In the genomic region with DNA sequence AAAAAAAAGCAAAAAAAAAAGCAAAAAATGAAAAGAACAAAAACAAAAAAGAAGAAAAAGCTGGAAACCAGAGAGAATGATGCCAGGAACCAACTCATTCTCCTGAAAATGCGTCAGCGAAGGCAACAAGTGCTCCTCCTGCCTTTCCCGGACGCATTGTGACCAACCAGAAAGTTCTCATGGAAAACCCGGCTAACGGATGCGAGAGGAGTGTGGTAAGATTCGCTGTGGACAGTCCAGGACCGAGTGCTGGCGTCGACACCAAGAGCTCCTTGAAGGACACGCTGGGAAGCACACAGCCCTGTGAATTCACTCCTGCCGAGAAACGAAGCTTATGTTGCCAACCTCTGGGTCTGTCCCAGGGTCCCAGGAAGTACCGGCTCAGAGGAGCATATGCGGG, we compare ENCODE assay signal across 18 cellular contexts. TPM values are rescaled to one million over a fixed set of nuclear protein-coding genes. Genes with fewer than 3 reads are reported as not detected.
DNase-seq lines count a peak whose midpoint lies in the region; ATAC-seq and TF ChIP-seq lines count a peak whose summit lies in the region.
"Had no signal": no experiment of that assay in that cellular context is flagged by ENCODE, and none has a peak within 500 bp of the region (broad histone marks: within the 10 kb centered on the region; RNA-seq: fewer than 3 reads in every experiment).

No MANE protein-coding gene starts in this region.

- peaks cover 8 to 22% of the 10 kb centered on the region in 2 donors for H3K36me3 Mint-ChIP-seq in CD14-positive monocyte
- H3K36me3 Mint-ChIP-seq in H9 (ENCODE audit: insufficient read depth in 1 of 3, low read depth in 3 of 3): peaks cover 0 to 4% (median 0%) of the 10 kb centered on the region in 3 experiments; a peak in 2 of 7 replicates

- no TSS peak for BruUV-seq in OCI-LY7 (replicated peaks; lab: Mats Ljungman, UMichigan)

- POLR2A ChIA-PET in OCI-LY7 (lab: Charles Lee): interaction anchor here (0.7 kb wide), 1 partner anchor 55 kb away, joined by 4 read pairs; no protein-coding TSS in a partner anchor

- H4K5ac ChIP-seq in H9 (ENCODE audit: insufficient read length, low read depth, low read length): no peak overlapping the region

- H3K23ac ChIP-seq in H9 (ENCODE audit: insufficient read length, low read depth, low read length): no peak overlapping the region

- H3K56ac ChIP-seq in H9 (ENCODE audit: insufficient read length, low read depth, low read length): no peak overlapping the region

- H3K36me3 ChIP-seq in OCI-LY7 (ENCODE audit: insufficient read depth, low read length): no peaks in the 10 kb centered on the region
- H3K36me3 ChIP-seq in MM.1S (replicated peaks; ENCODE audit: insufficient read depth, low read length): no peaks in the 10 kb centered on the region

- 0 out of 2 replicates have a peak, but pooled peaks cover 5% of the 10 kb centered on the region for H3F3A ChIP-seq in MM.1S (ENCODE audit: insufficient read depth, low read length)

- H3K79me2 ChIP-seq in H9 (ENCODE audit: insufficient read depth, low read length) (no peaks in the 10 kb centered on the region), OCI-LY7 (ENCODE audit: insufficient read depth, low read depth, low read length) (no peaks in the 10 kb centered on the region), MM.1S (ENCODE audit: low read length) (no peaks in the 10 kb centered on the region)

- no peak overlapping the region for H2BK15ac ChIP-seq in H9 (ENCODE audit: low read depth, low read length)

- H3K9me3 ChIP-seq in H9 (ENCODE audit: control insufficient read depth, low read depth, low read length) (no peaks in the 10 kb centered on the region), OCI-LY7 (ENCODE audit: low read length) (no peaks in the 10 kb centered on the region), MM.1S (replicated peaks; ENCODE audit: insufficient read depth, low read length) (no peaks in the 10 kb centered on the region)
- H3K9me3 ChIP-seq: Caco-2 had no signal

- H3K4me1 ChIP-seq in H9 (ENCODE audit: insufficient read depth, low read length) (peaks cover 4% of the 10 kb centered on the region; the same call in 1 of the 2 replicates), OCI-LY7 (ENCODE audit: insufficient read depth, low read length, poor library complexity, severe bottlenecking) (peaks cover 40% of the 10 kb centered on the region), MM.1S (ENCODE audit: low read length) (0 out of 2 replicates have a peak, but pooled peaks cover 5% of the 10 kb centered on the region)
- H3K4me1 ChIP-seq: Caco-2 had no signal

- ATAC-seq in sciatic nerve: no peak
- ATAC-seq: activated naive CD8-positive, alpha-beta T cell treated with anti-CD3 and anti-CD28 coated beads, Interleukin-2, amount 50 U/mL, for 24 hours had no signal

- no peak overlapping the region for H4K91ac ChIP-seq in H9 (ENCODE audit: insufficient read length, low read depth, low read length)

- no peak overlapping the region; the same call in 1 of the 2 replicates for H3K14ac ChIP-seq in H9 (ENCODE audit: insufficient read depth, low read length)

- H3K4me3 ChIP-seq in fibroblast of mammary gland (ENCODE audit: control insufficient read depth, low read depth, low read length) (no peak overlapping the region), OCI-LY7 (ENCODE audit: low read depth, low read length, poor library complexity, severe bottlenecking) (no peak overlapping the region), MM.1S (ENCODE audit: low read length) (no peak overlapping the region)
- H3K4me3 ChIP-seq: dorsolateral prefrontal cortex had no signal

- DNase-seq in CD14-positive monocyte (ENCODE audit: low spot score): no peak
- peak; percentile 36 for DNase-seq in H9
- peak; percentile 81 for DNase-seq in fibroblast of mammary gland (ENCODE audit: low read depth)
- peak; percentile 47 for DNase-seq in sciatic nerve (ENCODE audit: low spot score)
- no peak for DNase-seq in NCI-H1436 treated with DMSO at 0.1 percent for 48 hours (lab: John Stamatoyannopoulos, UW)
- no peak for DNase-seq in NCI-H345 (lab: John Stamatoyannopoulos, UW)
- DNase-seq in OCI-LY7 (ENCODE audit: low spot score): no peak
- DNase-seq in MM.1S: no peak
- DNase-seq: activated CD4-positive, CD25-positive, alpha-beta regulatory T cell treated with anti-CD3 and anti-CD28 coated beads, Interleukin-2, amount 50 U/mL, for 72 hours; activated naive CD8-positive, alpha-beta T cell treated with anti-CD3 and anti-CD28 coated beads, Interleukin-2, amount 50 U/mL, for 24 hours; Caco-2; erythroblast; NCI-H146; stimulated activated CD4-positive, alpha-beta T cell treated with anti-CD3 and anti-CD28 coated beads, Interleukin-1b, Interleukin-23, amount 100 ng/mL, for 48 hours; stimulated activated naive CD4-positive, alpha-beta T cell treated with Interleukin-2 at 50 U/mL for 16 hours had no signal

- H3K4me1 Mint-ChIP-seq in CD14-positive monocyte (peaks cover 80% of the 10 kb centered on the region), H9 (peaks cover 31 to 41% of the 10 kb centered on the region in 2 experiments)

- no peaks in the 10 kb centered on the region for H3K9me2 ChIP-seq in OCI-LY7 (ENCODE audit: insufficient read depth, low read length)
- no peaks in the 10 kb centered on the region for H3K9me2 ChIP-seq in MM.1S (replicated peaks; ENCODE audit: insufficient read depth, low read length)

- WGBS in H9 (ENCODE audit: extremely low coverage, insufficient read length, low lambda C conversion rate): no CpG with 5 or more reads among the region's 16 CpGs

- no peaks in the 10 kb centered on the region for H3K23me2 ChIP-seq in H9 (ENCODE audit: insufficient read length, low read depth, low read length, poor library complexity, severe bottlenecking)

- TF ChIP-seq CTCF in CD14-positive monocyte (IDR thresholded peaks at IDR 0.05) (no peak), H9 (conservative IDR thresholded peaks at IDR 0.05) (no peak), fibroblast of mammary gland (conservative IDR thresholded peaks at IDR 0.05; ENCODE audit: control insufficient read depth, insufficient read depth, low read depth, low read length) (no peak), OCI-LY7 (conservative IDR thresholded peaks at IDR 0.05; ENCODE audit: low read length) (no peak), MM.1S (IDR thresholded peaks at IDR 0.05; ENCODE audit: low read length) (no peak)

- no peak overlapping the region for H2BK5ac ChIP-seq in H9 (ENCODE audit: insufficient read length, low read length)

- H3K4ac ChIP-seq in H9 (ENCODE audit: low read depth, low read length): no peak overlapping the region

- H3K27me3 ChIP-seq in H9 (ENCODE audit: insufficient read depth, low read length) (peaks cover 9% of the 10 kb centered on the region; the same call in 1 of the 2 replicates), MM.1S (replicated peaks; ENCODE audit: insufficient read depth, low read length) (peaks cover 72% of the 10 kb centered on the region)

- intact Hi-C loops in CD14-positive monocyte (cut with micrococcal nuclease): loop anchor here in 1 of 2 donors (5.0 kb wide), 2 partner anchors 34 to 41 kb away; no protein-coding TSS in a partner anchor
- intact Hi-C loops in sciatic nerve (cut with DNase I): no loop called here
- intact Hi-C loops in OCI-LY7 (cut with micrococcal nuclease; ENCODE audit: unreplicated experiment): no loop called here

- H3K27me3 Mint-ChIP-seq in CD14-positive monocyte (ENCODE audit: low read depth in 3 of 3): peaks cover 29 to 38% (median 33%) of the 10 kb centered on the region in 3 donors
- peaks cover 59% of the 10 kb centered on the region for H3K27me3 Mint-ChIP-seq in H9 (ENCODE audit: low read depth)

- H4K20me1 ChIP-seq in H9 (ENCODE audit: control insufficient read depth, insufficient read depth, insufficient read length) (no peaks in the 10 kb centered on the region), OCI-LY7 (ENCODE audit: insufficient read depth, low read length) (no peaks in the 10 kb centered on the region), MM.1S (ENCODE audit: insufficient read depth, low read length) (no peaks in the 10 kb centered on the region)

- H3K4me3 Mint-ChIP-seq in CD14-positive monocyte: peak overlapping the region; percentile 37 to 78
- no peak overlapping the region for H3K4me3 Mint-ChIP-seq in H9
- H3K4me3 Mint-ChIP-seq: activated naive CD8-positive, alpha-beta T cell treated with anti-CD3 and anti-CD28 coated beads, Interleukin-2, amount 50 U/mL, for 24 hours; B cell had no signal

- H3K18ac ChIP-seq in H9 (ENCODE audit: insufficient read length, low read depth, low read length): no peak overlapping the region

- CTCF ChIA-PET in OCI-LY7 (lab: Charles Lee; ENCODE audit: unreplicated experiment): interaction anchor here (1.6 kb wide), 1 partner anchor 208 kb away, joined by 3 read pairs; no protein-coding TSS in a partner anchor

- H2AFZ ChIP-seq in H9 (ENCODE audit: low read length) (no peak overlapping the region), OCI-LY7 (ENCODE audit: low read length) (no peak overlapping the region), MM.1S (ENCODE audit: low read length) (no peak overlapping the region)

- H3K9me3 Mint-ChIP-seq in CD14-positive monocyte: peaks cover 0 to 4% (median 0%) of the 10 kb centered on the region in 7 donors
- H3K9me3 Mint-ChIP-seq in H9: peaks cover 6 to 7% of the 10 kb centered on the region in 2 experiments
- H3K9me3 Mint-ChIP-seq: activated naive CD8-positive, alpha-beta T cell treated with anti-CD3 and anti-CD28 coated beads, Interleukin-2, amount 50 U/mL, for 24 hours; activated T-helper 2 cell treated with anti-CD3 and anti-CD28 coated beads, Interferon-gamma antibody, Interleukin-2, Interleukin-4, amounts not matched to agents 10 μg/mL and 5 μg/mL and 100 μg/mL, durations not matched to agents 14 hours and 24 hours and 36 hours had no signal

- no peak overlapping the region for H4K8ac ChIP-seq in H9 (replicated peaks; ENCODE audit: insufficient read length, low read depth, low read length)

- no peak overlapping the region for H3T11ph ChIP-seq in H9 (ENCODE audit: low read length)

- no peak overlapping the region for H3K4me2 ChIP-seq in H9 (ENCODE audit: insufficient read depth, insufficient read length, low read length)
- H3K4me2 ChIP-seq in OCI-LY7 (ENCODE audit: low read length): no peak overlapping the region
- H3K4me2 ChIP-seq in MM.1S (ENCODE audit: low read depth, low read length): no peak overlapping the region

- H3K27ac Mint-ChIP-seq in CD14-positive monocyte (peak overlapping the region in 5 of 7 donors; percentile 21 to 88 (median 75)), H9 (no peak overlapping the region)
- H3K27ac Mint-ChIP-seq: activated T-helper 2 cell treated with anti-CD3 and anti-CD28 coated beads, Interferon-gamma antibody, Interleukin-2, Interleukin-4, amounts not matched to agents 10 μg/mL and 5 μg/mL and 100 μg/mL, durations not matched to agents 14 hours and 24 hours and 36 hours had no signal

- H3K27ac ChIP-seq in H9 (ENCODE audit: insufficient read length, low read depth, low read length) (no peak overlapping the region), OCI-LY7 (ENCODE audit: low read depth, low read length, poor library complexity, severe bottlenecking) (no peak overlapping the region), MM.1S (ENCODE audit: low read length) (no peak overlapping the region)
- H3K27ac ChIP-seq: dorsolateral prefrontal cortex had no signal

- H3K9ac ChIP-seq in H9 (ENCODE audit: extremely low read depth, insufficient read length, low read length) (no peak overlapping the region), MM.1S (ENCODE audit: low read length) (no peak overlapping the region)

- no peak overlapping the region for H2AK5ac ChIP-seq in H9 (ENCODE audit: insufficient read length, low read length)

- H2BK20ac ChIP-seq in H9 (ENCODE audit: low read depth, low read length, poor library complexity, severe bottlenecking): no peak overlapping the region

- no peak overlapping the region for H2BK120ac ChIP-seq in H9 (ENCODE audit: low read depth, low read length, poor library complexity, severe bottlenecking)

- H3K79me1 ChIP-seq in H9 (ENCODE audit: insufficient read depth, low read depth, low read length, poor library complexity, severe bottlenecking): no peaks in the 10 kb centered on the region

- H2BK12ac ChIP-seq in H9 (ENCODE audit: insufficient read length, low read depth, low read length): no peak overlapping the region

RNA-seq across cellular contexts. Expression of gene METRNL, which starts 43.4 kb away (rescaled TPM):
- 10 to 100 TPM; 13.1 to 29.8 TPM for polyA plus RNA-seq in CD14-positive monocyte
- total RNA-seq in H9 (2021) (19.4 and 21.4 TPM in 2 replicates), sciatic nerve (131 TPM), OCI-LY7 (2022) (19.3 and 23.3 TPM in 2 replicates)
- total RNA-seq in OCI-LY7 (2014; rRNA removed; shearing (Covaris generic)): 16.9 and 18.8 TPM in 2 replicates

Comparison
In these comparisons a context has a peak if more than half of its experiments do, and no peak if none do; other contexts are left out.
1. DNase-seq: peak in H9 (single experiment), fibroblast of mammary gland (single experiment) and sciatic nerve (single experiment); none in CD14-positive monocyte (single experiment), NCI-H1436 treated with DMSO at 0.1 percent for 48 hours (single experiment), NCI-H345 (single experiment), OCI-LY7 (single experiment) and MM.1S (single experiment).
2. H3K27ac Mint-ChIP-seq: peak in CD14-positive monocyte (5 of 7); none in H9 (0 of 3).
3. H3K4me3 Mint-ChIP-seq: peak in CD14-positive monocyte (2 of 2); none in H9 (0 of 2).